17 cellular contexts compared by ENCODE assay signal in the genomic region with DNA sequence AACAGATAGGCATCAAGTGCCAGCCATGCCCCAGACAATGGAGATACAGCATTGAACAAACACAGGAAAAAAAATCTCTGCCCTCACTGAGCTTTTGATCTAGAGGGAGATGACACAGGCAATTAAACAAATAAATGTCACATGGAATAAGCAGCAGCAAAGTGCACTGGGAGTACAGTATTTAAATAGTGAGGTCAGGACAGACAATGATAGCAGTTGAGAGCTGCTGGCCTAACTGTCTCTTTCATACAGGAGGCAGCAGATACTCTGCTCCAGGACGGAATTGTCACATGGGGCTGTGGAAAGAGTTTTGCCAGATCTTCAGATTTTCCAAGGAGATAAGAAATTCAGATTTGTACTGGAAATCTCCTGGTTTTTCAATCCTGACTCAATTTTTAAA.
DNase-seq lines count a peak whose midpoint lies in the region; ATAC-seq, FAIRE-seq and TF ChIP-seq lines count a peak whose summit lies in the region.
"Had no signal": no experiment of that assay in that cellular context is flagged by ENCODE, and none has a peak within 500 bp of the region (broad histone marks: within the 10 kb centered on the region; RNA-seq: fewer than 3 reads in every experiment).

No MANE protein-coding gene starts in this region.

- no peak for TF ChIP-seq POLR2A in HepG2 (IDR thresholded peaks at IDR 0.05; ENCODE audit: insufficient read depth in 1 of 2, low read depth in 2 of 2, low read length in 2 of 2)

- FAIRE-seq in HepG2 (lab: Jason Lieb, UNC): no peak
- FAIRE-seq: GM12892 had no signal

- in situ Hi-C loops in HepG2 (cut with HindIII; ENCODE audit: extremely low pct_ligation_motif_present, low pct_unique_long_range_greater_than_20kb): loop anchor here (25.0 kb wide), 1 partner anchor 384 kb away; no protein-coding TSS in a partner anchor

- H3K36me3 Mint-ChIP-seq in activated CD4-positive, alpha-beta T cell treated with anti-CD3 and anti-CD28 coated beads, Interleukin-2, amount 10 ng/mL, durations not matched to agents 24 days and 14 days (ENCODE audit: low read depth): no peaks in the 10 kb centered on the region
- no peaks in the 10 kb centered on the region for H3K36me3 Mint-ChIP-seq in activated CD4-positive, alpha-beta T cell treated with anti-CD3 and anti-CD28 coated beads, Interleukin-2, amount 10 ng/mL, durations not matched to agents 7 days and 5 days (ENCODE audit: low read depth)
- H3K36me3 Mint-ChIP-seq: CD8-positive, alpha-beta memory T cell; IgD-negative memory B cell had no signal

- no peak overlapping the region for H3K27ac ChIP-seq in HepG2 (ENCODE audit: extremely low read length, insufficient read depth, low read length)
- H3K27ac ChIP-seq: BLaER1 had no signal

- TF ChIP-seq RAD21 in HepG2 (CRISPR knock-in tag; IDR thresholded peaks at IDR 0.05): no peak

- H4K20me1 ChIP-seq in HepG2 (ENCODE audit: insufficient read depth, low read length): no peaks in the 10 kb centered on the region
- H4K20me1 ChIP-seq: BLaER1 had no signal

- peaks cover 13% of the 10 kb centered on the region for H3K27me3 Mint-ChIP-seq in activated CD4-positive, alpha-beta T cell treated with anti-CD3 and anti-CD28 coated beads, Interleukin-2, amount 10 ng/mL, durations not matched to agents 24 days and 14 days
- peaks cover 9% of the 10 kb centered on the region for H3K27me3 Mint-ChIP-seq in activated CD4-positive, alpha-beta T cell treated with anti-CD3 and anti-CD28 coated beads, Interleukin-2, amount 10 ng/mL, durations not matched to agents 7 days and 5 days

- POLR2A ChIA-PET in activated CD4-positive, alpha-beta T cell treated with anti-CD3 and anti-CD28 coated beads, Interleukin-2, amount 10 ng/mL, durations not matched to agents 7 days and 5 days (lab: Charles Lee): no interaction called here
- POLR2A ChIA-PET in HepG2 (lab: Yijun Ruan, JAX): no interaction called here

- TF ChIP-seq CTCF in HepG2 (CRISPR knock-in tag; IDR thresholded peaks at IDR 0.05): no peak

- ATAC-seq in HepG2 (peak; percentile 74), GM19467 (IDR thresholded peaks at IDR 0.05; ENCODE audit: unreplicated experiment) (no peak)
- ATAC-seq: HCT116 had no signal

- H3K9me3 ChIP-seq in HepG2 (ENCODE audit: low read length): no peaks in the 10 kb centered on the region
- H3K9me3 ChIP-seq: BLaER1, Caco-2 had no signal

- H3K27me3 ChIP-seq in HepG2 (ENCODE audit: control insufficient read depth in 1 of 2, insufficient read depth in 2 of 2, low read length in 2 of 2): no peaks in the 10 kb centered on the region
- H3K27me3 ChIP-seq: BLaER1 had no signal

- H3K27ac Mint-ChIP-seq in activated CD4-positive, alpha-beta T cell treated with anti-CD3 and anti-CD28 coated beads, Interleukin-2, amount 10 ng/mL, durations not matched to agents 24 days and 14 days: no peak overlapping the region
- H3K27ac Mint-ChIP-seq in activated CD4-positive, alpha-beta T cell treated with anti-CD3 and anti-CD28 coated beads, Interleukin-2, amount 10 ng/mL, durations not matched to agents 7 days and 5 days: no peak overlapping the region
- H3K27ac Mint-ChIP-seq: CD8-positive, alpha-beta memory T cell; IgD-negative memory B cell had no signal

- TF ChIP-seq EP300 in HepG2 (IDR thresholded peaks at IDR 0.05; ENCODE audit: low read depth in 2 of 2, low read length in 2 of 2) (no peak), HepG2 (CRISPR knock-in tag; IDR thresholded peaks at IDR 0.05; ENCODE audit: borderline replicate concordance) (no peak)

- H3K9me3 Mint-ChIP-seq in activated CD4-positive, alpha-beta T cell treated with anti-CD3 and anti-CD28 coated beads, Interleukin-2, amount 10 ng/mL, durations not matched to agents 24 days and 14 days: no peaks in the 10 kb centered on the region
- H3K9me3 Mint-ChIP-seq in activated CD4-positive, alpha-beta T cell treated with anti-CD3 and anti-CD28 coated beads, Interleukin-2, amount 10 ng/mL, durations not matched to agents 7 days and 5 days: no peaks in the 10 kb centered on the region
- H3K9me3 Mint-ChIP-seq: CD8-positive, alpha-beta memory T cell; IgD-negative memory B cell had no signal

- 54% methylated on average over 1 of the region's 1 CpG for WGBS in HepG2 (ENCODE audit: low lambda C conversion rate)

- BruUV-seq in HepG2 (replicated peaks; lab: Mats Ljungman, UMichigan): no TSS peak

- CTCF ChIA-PET in activated CD4-positive, alpha-beta T cell treated with anti-CD3 and anti-CD28 coated beads, Interleukin-2, amount 10 ng/mL, durations not matched to agents 7 days and 5 days (lab: Charles Lee): no interaction called here
- CTCF ChIA-PET in HepG2 (lab: Yijun Ruan, JAX; ENCODE audit: low intra/inter-chr PET ratio, low total read pairs): no interaction called here

- H3K4me1 ChIP-seq in HepG2 (ENCODE audit: insufficient read depth, low read length): peaks cover 9% of the 10 kb centered on the region
- H3K4me1 ChIP-seq: BLaER1, Caco-2 had no signal

- no peaks in the 10 kb centered on the region for H3K4me1 Mint-ChIP-seq in activated CD4-positive, alpha-beta T cell treated with anti-CD3 and anti-CD28 coated beads, Interleukin-2, amount 10 ng/mL, durations not matched to agents 24 days and 14 days
- H3K4me1 Mint-ChIP-seq in activated CD4-positive, alpha-beta T cell treated with anti-CD3 and anti-CD28 coated beads, Interleukin-2, amount 10 ng/mL, durations not matched to agents 7 days and 5 days: no peaks in the 10 kb centered on the region
- H3K4me1 Mint-ChIP-seq: CD8-positive, alpha-beta memory T cell; IgD-negative memory B cell had no signal

- DNase-seq in activated CD4-positive, alpha-beta T cell treated with anti-CD3 and anti-CD28 coated beads, Interleukin-2, amount 10 ng/mL, durations not matched to agents 24 days and 14 days: peak; percentile 22
- DNase-seq in activated CD4-positive, alpha-beta T cell treated with anti-CD3 and anti-CD28 coated beads, Interleukin-2, amount 10 ng/mL, durations not matched to agents 7 days and 5 days: no peak
- DNase-seq in SK-N-DZ (ENCODE audit: low spot score) (peak; percentile 58), HepG2 (ENCODE audit: low spot score) (peak; percentile 54), NCI-H1694 treated with DMSO at 0.1 percent for 48 hours (lab: John Stamatoyannopoulos, UW) (no peak), SIG-M5 treated with dmso at 0.1 percent for 504 hours (lab: John Stamatoyannopoulos, UW; ENCODE audit: unreplicated experiment) (no peak)
- DNase-seq: 8988T; AML-193; Caco-2; CD8-positive, alpha-beta memory T cell; DND-41; GDM1 had no signal

- no peak overlapping the region for H2AFZ ChIP-seq in HepG2 (ENCODE audit: low read length)

- H3K4me2 ChIP-seq in HepG2 (ENCODE audit: low read depth, low read length): no peak overlapping the region
- H3K4me2 ChIP-seq: BLaER1 had no signal

- no peak overlapping the region for H3K4me3 ChIP-seq in HepG2 (replicated peaks in 1 of 3; ENCODE audit: insufficient read depth in 1 of 3, low read depth in 2 of 3, low read length in 3 of 3)
- H3K4me3 ChIP-seq: BLaER1 had no signal

- H3K79me2 ChIP-seq in HepG2 (ENCODE audit: insufficient read depth, low read length): no peaks in the 10 kb centered on the region

- no peak overlapping the region for H3K9ac ChIP-seq in HepG2 (ENCODE audit: insufficient read depth, low read depth, low read length)
- H3K9ac ChIP-seq: BLaER1 had no signal

- intact Hi-C loops in activated CD4-positive, alpha-beta T cell treated with anti-CD3 and anti-CD28 coated beads, Interleukin-2, amount 10 ng/mL, durations not matched to agents 24 days and 14 days (cut with micrococcal nuclease): no loop called here
- intact Hi-C loops in HepG2 (cut with micrococcal nuclease; ENCODE audit: unreplicated experiment): no loop called here

- no peak overlapping the region for H3K4me3 Mint-ChIP-seq in activated CD4-positive, alpha-beta T cell treated with anti-CD3 and anti-CD28 coated beads, Interleukin-2, amount 10 ng/mL, durations not matched to agents 24 days and 14 days
- no peak overlapping the region for H3K4me3 Mint-ChIP-seq in activated CD4-positive, alpha-beta T cell treated with anti-CD3 and anti-CD28 coated beads, Interleukin-2, amount 10 ng/mL, durations not matched to agents 7 days and 5 days
- H3K4me3 Mint-ChIP-seq: CD8-positive, alpha-beta memory T cell; IgD-negative memory B cell had no signal

- no peaks in the 10 kb centered on the region for H3K36me3 ChIP-seq in HepG2 (replicated peaks in 1 of 2; ENCODE audit: control insufficient read depth in 1 of 2, insufficient read depth in 2 of 2, low read length in 2 of 2)
- H3K36me3 ChIP-seq: BLaER1 had no signal

TF ChIP-seq in HepG2, 621 proteins besides CTCF, POLR2A, EP300 and RAD21 (continues in another document):
- TF ChIP-seq ATM (IDR thresholded peaks at IDR 0.05; ENCODE audit: borderline replicate concordance) (no peak), SOX6 (IDR thresholded peaks at IDR 0.05) (no peak), SOX6 (CRISPR knock-in tag; IDR thresholded peaks at IDR 0.05) (0 out of 2 replicates have a peak, but pooled peaks have one; percentile 24), SOX13 (IDR thresholded peaks at IDR 0.05) (no peak), SOX13 (CRISPR knock-in tag; conservative IDR thresholded peaks at IDR 0.05 in 1 of 2, IDR thresholded peaks at IDR 0.05 in 1 of 2) (peak in 1 of 2 experiments; percentile 40; a peak in 1 of 4 replicates)
- TF ChIP-seq, protein P1, sequence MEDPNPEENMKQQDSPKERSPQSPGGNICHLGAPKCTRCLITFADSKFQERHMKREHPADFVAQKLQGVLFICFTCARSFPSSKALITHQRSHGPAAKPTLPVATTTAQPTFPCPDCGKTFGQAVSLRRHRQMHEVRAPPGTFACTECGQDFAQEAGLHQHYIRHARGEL (CRISPR knock-in tag; IDR thresholded peaks at IDR 0.05): no peak
- TF ChIP-seq, protein P2, sequence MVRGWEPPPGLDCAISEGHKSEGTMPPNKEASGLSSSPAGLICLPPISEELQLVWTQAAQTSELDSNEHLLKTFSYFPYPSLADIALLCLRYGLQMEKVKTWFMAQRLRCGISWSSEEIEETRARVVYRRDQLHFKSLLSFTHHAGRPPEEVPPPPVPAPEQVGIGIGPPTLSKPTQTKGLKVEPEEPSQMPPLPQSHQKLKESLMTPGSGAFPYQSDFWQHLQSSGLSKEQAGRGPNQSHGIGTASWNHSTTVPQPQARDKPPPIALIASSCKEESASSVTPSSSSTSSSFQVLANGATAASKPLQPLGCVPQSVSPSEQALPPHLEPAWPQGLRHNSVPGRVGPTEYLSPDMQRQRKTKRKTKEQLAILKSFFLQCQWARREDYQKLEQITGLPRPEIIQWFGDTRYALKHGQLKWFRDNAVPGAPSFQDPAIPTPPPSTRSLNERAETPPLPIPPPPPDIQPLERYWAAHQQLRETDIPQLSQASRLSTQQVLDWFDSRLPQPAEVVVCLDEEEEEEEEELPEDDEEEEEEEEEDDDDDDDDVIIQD (CRISPR knock-in tag; IDR thresholded peaks at IDR 0.05; ENCODE audit: low read depth): peak; percentile 22; the same call in 1 of the 2 replicates

Comparison
In these comparisons a context has a peak if more than half of its experiments do, and no peak if none do; other contexts are left out.
1. DNase-seq: peak in activated CD4-positive, alpha-beta T cell treated with anti-CD3 and anti-CD28 coated beads, Interleukin-2, amount 10 ng/mL, durations not matched to agents 24 days and 14 days (single experiment), SK-N-DZ (single experiment) and HepG2 (single experiment); none in activated CD4-positive, alpha-beta T cell treated with anti-CD3 and anti-CD28 coated beads, Interleukin-2, amount 10 ng/mL, durations not matched to agents 7 days and 5 days (single experiment), NCI-H1694 treated with DMSO at 0.1 percent for 48 hours (single experiment) and SIG-M5 treated with dmso at 0.1 percent for 504 hours (single experiment).